1 cellular context compared by ENCODE assay signal in genomic region chr2:200319587-200320337, GRCh38.
TF ChIP-seq lines count a peak whose summit lies in the region.

No MANE protein-coding gene starts in this region.

TF ChIP-seq in HepG2, 621 proteins besides CTCF, POLR2A, EP300 and RAD21 (continued from another document and continues in another):
- TF ChIP-seq ZHX2 (IDR thresholded peaks at IDR 0.05; ENCODE audit: low read depth) (no peak), ZHX2 (CRISPR knock-in tag; IDR thresholded peaks at IDR 0.05; ENCODE audit: borderline replicate concordance) (no peak), ZFP36L1 (CRISPR knock-in tag; IDR thresholded peaks at IDR 0.05) (no peak), ZNF850 (CRISPR knock-in tag; conservative IDR thresholded peaks at IDR 0.05) (no peak), ZNF407 (CRISPR knock-in tag; IDR thresholded peaks at IDR 0.05; ENCODE audit: not compliant biosample characterization) (no peak), ZNF331 (CRISPR knock-in tag; IDR thresholded peaks at IDR 0.05) (0 out of 2 replicates have a peak, but pooled peaks have one; percentile 22), ZNF317 (CRISPR knock-in tag; IDR thresholded peaks at IDR 0.05) (no peak), FOXP4 (CRISPR knock-in tag; IDR thresholded peaks at IDR 0.05) (peak; percentile 62), ZNF552 (CRISPR knock-in tag; IDR thresholded peaks at IDR 0.05; ENCODE audit: borderline replicate concordance) (no peak), MIER3 (CRISPR knock-in tag; IDR thresholded peaks at IDR 0.05; ENCODE audit: borderline replicate concordance) (peak; percentile 55; the same call in 1 of the 2 replicates), MYC (CRISPR knock-in tag; IDR thresholded peaks at IDR 0.05; ENCODE audit: borderline replicate concordance) (no peak), TEAD2 (CRISPR knock-in tag; IDR thresholded peaks at IDR 0.05) (no peak), REXO4 (CRISPR knock-in tag; IDR thresholded peaks at IDR 0.05; ENCODE audit: borderline replicate concordance) (no peak), ZNF362 (CRISPR knock-in tag; IDR thresholded peaks at IDR 0.05; ENCODE audit: borderline replicate concordance) (peak; percentile 94), ZNF710 (CRISPR knock-in tag; IDR thresholded peaks at IDR 0.05; ENCODE audit: borderline replicate concordance) (no peak), TARDBP (CRISPR knock-in tag; IDR thresholded peaks at IDR 0.05) (peak; percentile 29; the same call in 1 of the 2 replicates), TFE3 (CRISPR knock-in tag; IDR thresholded peaks at IDR 0.05) (peak; percentile 63; the same call in 1 of the 2 replicates), FOSL2 (CRISPR knock-in tag; IDR thresholded peaks at IDR 0.05) (no peak), ZNF674 (CRISPR knock-in tag; IDR thresholded peaks at IDR 0.05; ENCODE audit: low read depth) (no peak), SMAD1 (CRISPR knock-in tag; IDR thresholded peaks at IDR 0.05; ENCODE audit: borderline replicate concordance, low read depth) (no peak), PBX3 (CRISPR knock-in tag; IDR thresholded peaks at IDR 0.05; ENCODE audit: borderline replicate concordance) (no peak), MXD3 (CRISPR knock-in tag; IDR thresholded peaks at IDR 0.05) (no peak), SP1 (IDR thresholded peaks at IDR 0.05) (no peak), SP1 (CRISPR knock-in tag; IDR thresholded peaks at IDR 0.05) (no peak), ZSCAN9 (CRISPR knock-in tag; IDR thresholded peaks at IDR 0.05; ENCODE audit: borderline replicate concordance) (peak; percentile 85), ZNF329 (CRISPR knock-in tag; IDR thresholded peaks at IDR 0.05; ENCODE audit: low read depth) (no peak), ZNF18 (CRISPR knock-in tag; IDR thresholded peaks at IDR 0.05; ENCODE audit: insufficient replicate concordance) (no peak), ZMAT5 (CRISPR knock-in tag; IDR thresholded peaks at IDR 0.05; ENCODE audit: borderline replicate concordance, low read depth) (no peak), PAX8 (CRISPR knock-in tag; IDR thresholded peaks at IDR 0.05; ENCODE audit: borderline replicate concordance) (no peak)
